ENCODE assay signal across 8 cellular contexts in the genomic region with DNA sequence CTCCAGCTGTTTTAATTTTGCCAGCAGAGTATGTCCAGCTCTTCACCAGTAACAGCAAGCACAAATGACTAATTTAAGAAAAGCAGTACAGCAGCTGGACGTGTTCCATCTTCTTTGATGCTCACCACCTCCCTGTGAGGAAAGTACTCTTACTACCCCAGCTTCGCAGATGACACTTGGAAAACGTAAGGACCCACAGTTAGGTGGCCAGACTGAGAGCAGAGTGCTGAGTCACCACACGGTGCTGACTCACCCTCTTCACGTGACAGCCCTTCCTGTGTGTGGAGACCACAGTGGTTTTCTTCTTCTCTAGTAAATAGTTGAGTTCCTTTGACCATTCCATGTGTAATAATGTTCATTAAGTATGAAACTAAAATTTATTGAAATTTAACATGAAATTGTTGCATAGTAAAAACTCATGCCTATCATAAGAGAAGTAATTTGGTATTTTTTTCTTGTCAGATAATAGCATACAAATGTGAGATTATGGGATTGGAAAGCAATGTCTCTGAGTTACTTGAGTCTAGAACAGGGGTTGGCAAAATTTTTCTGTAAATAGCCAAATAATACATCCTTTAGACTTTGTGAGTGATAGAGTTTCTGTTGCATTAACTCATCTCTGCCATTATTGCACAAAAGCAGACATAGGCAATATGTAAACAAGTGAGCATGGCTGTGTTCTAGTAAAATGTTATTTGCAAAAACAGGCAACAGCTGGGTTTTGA.
DNase-seq lines count a peak whose midpoint lies in the region; ATAC-seq and TF ChIP-seq lines count a peak whose summit lies in the region.

No MANE protein-coding gene starts in this region.

- DNase-seq in COLO829 (ENCODE audit: low spot score) (peak; percentile 94), RPMI7951 (ENCODE audit: low read depth) (peak; percentile 100), foreskin keratinocyte (peak; percentile 94 to 95), osteocyte (ENCODE audit: extremely low spot score, unreplicated experiment) (peak; percentile 88), thyroid gland (peak; percentile 89 to 92)

- ATAC-seq in GM19467 (IDR thresholded peaks at IDR 0.05; ENCODE audit: unreplicated experiment) (peak; percentile 97), HG03571 (IDR thresholded peaks at IDR 0.05; ENCODE audit: unreplicated experiment) (peak; percentile 97), foreskin keratinocyte (peak; percentile 97)
- ATAC-seq in activated T-helper 17 cell treated with anti-CD3 and anti-CD28 coated beads, Interleukin-2, amount 50 U/mL, for 72 hours (replicated peaks), result peak; percentile 99

- H3K27me3 Mint-ChIP-seq in activated T-helper 17 cell treated with anti-CD3 and anti-CD28 coated beads, Interleukin-2, amount 50 U/mL, for 72 hours, result no peaks in the 10 kb centered on the region
- H3K27me3 Mint-ChIP-seq in osteocyte (ENCODE audit: unreplicated experiment), result no peaks in the 10 kb centered on the region

- TF ChIP-seq POLR2A in thyroid gland (IDR thresholded peaks at IDR 0.05), result no peak

- peak overlapping the region; percentile 61 for H3K27ac Mint-ChIP-seq in activated T-helper 17 cell treated with anti-CD3 and anti-CD28 coated beads, Interleukin-2, amount 50 U/mL, for 72 hours
- peak overlapping the region; percentile 93 for H3K27ac Mint-ChIP-seq in osteocyte (ENCODE audit: unreplicated experiment)

- WGBS in thyroid gland, 2 donors, result 4 to 5% methylated on average over 5 of the region's 5 CpGs

- no peaks in the 10 kb centered on the region for H3K27me3 ChIP-seq in foreskin keratinocyte
- no peaks in the 10 kb centered on the region for H3K27me3 ChIP-seq in thyroid gland

- no peaks in the 10 kb centered on the region for H3K36me3 ChIP-seq in thyroid gland

- intact Hi-C loops in thyroid gland (cut with DNase I), result no loop called here

- H3K4me1 ChIP-seq in foreskin keratinocyte (peaks cover 32% of the 10 kb centered on the region), thyroid gland (peaks cover 11 to 35% of the 10 kb centered on the region in 2 donors)

- TF ChIP-seq CTCF in foreskin keratinocyte (conservative IDR thresholded peaks at IDR 0.05) (no peak), osteocyte (IDR thresholded peaks at IDR 0.05) (no peak), thyroid gland (IDR thresholded peaks at IDR 0.05) (peak in 1 of 6 experiments; percentile 8)

- peaks cover 16% of the 10 kb centered on the region for H3K4me1 Mint-ChIP-seq in activated T-helper 17 cell treated with anti-CD3 and anti-CD28 coated beads, Interleukin-2, amount 50 U/mL, for 72 hours
- peaks cover 68% of the 10 kb centered on the region for H3K4me1 Mint-ChIP-seq in osteocyte (ENCODE audit: unreplicated experiment)

- H3K9me3 Mint-ChIP-seq in activated T-helper 17 cell treated with anti-CD3 and anti-CD28 coated beads, Interleukin-2, amount 50 U/mL, for 72 hours, result no peaks in the 10 kb centered on the region
- no peaks in the 10 kb centered on the region for H3K9me3 Mint-ChIP-seq in osteocyte (ENCODE audit: unreplicated experiment)

- peak overlapping the region; percentile 39 for H3K4me3 Mint-ChIP-seq in activated T-helper 17 cell treated with anti-CD3 and anti-CD28 coated beads, Interleukin-2, amount 50 U/mL, for 72 hours
- H3K4me3 Mint-ChIP-seq in osteocyte (ENCODE audit: unreplicated experiment), result peak overlapping the region; percentile 36

- H3K27ac ChIP-seq in foreskin keratinocyte (peak overlapping the region; percentile 85), thyroid gland (peak overlapping the region; percentile 40 to 79 (median 74))

- H3K9me3 ChIP-seq in thyroid gland, result no peaks in the 10 kb centered on the region

- H3K36me3 Mint-ChIP-seq in activated T-helper 17 cell treated with anti-CD3 and anti-CD28 coated beads, Interleukin-2, amount 50 U/mL, for 72 hours (ENCODE audit: low read depth), result no peaks in the 10 kb centered on the region
- peaks cover 2% of the 10 kb centered on the region for H3K36me3 Mint-ChIP-seq in osteocyte (ENCODE audit: unreplicated experiment)

- H3K4me3 ChIP-seq in thyroid gland (replicated peaks in 1 of 3), result no peak overlapping the region
